In genomic region chr4:122930877-122931276, GRCh38 we compare ENCODE assay signal across 9 cellular contexts. TPM values are rescaled to one million over a fixed set of nuclear protein-coding genes. Genes with fewer than 3 reads are reported as not detected.
DNase-seq lines count a peak whose midpoint lies in the region; TF ChIP-seq lines count a peak whose summit lies in the region.
"Had no signal": no experiment of that assay in that cellular context is flagged by ENCODE, and none has a peak within 500 bp of the region (broad histone marks: within the 10 kb centered on the region; RNA-seq: fewer than 3 reads in every experiment).

No MANE protein-coding gene starts in this region.

- no peak overlapping the region for H3K4me3 Mint-ChIP-seq in chondrocyte (ENCODE audit: unreplicated experiment)
- no peak overlapping the region for H3K4me3 Mint-ChIP-seq in activated naive CD4-positive, alpha-beta T cell treated with anti-CD3 and anti-CD28 coated beads for 36 hours

- DNase-seq in ELR (ENCODE audit: low read depth) (peak; percentile 58), MM.1S (no peak), chondrocyte (ENCODE audit: low spot score) (no peak), H7 (no peak), C1 segment of cervical spinal cord (lab: John Stamatoyannopoulos, UW) (no peak)
- no peak for DNase-seq in activated naive CD4-positive, alpha-beta T cell treated with anti-CD3 and anti-CD28 coated beads for 36 hours
- DNase-seq in effector CD8-positive, alpha-beta T cell (lab: John Stamatoyannopoulos, UW): no peak
- DNase-seq: hypothalamus had no signal

- H3K27ac ChIP-seq in MM.1S (ENCODE audit: low read length) (no peak overlapping the region), neural cell (ENCODE audit: low read length) (no peak overlapping the region)

- H3K9me3 ChIP-seq in MM.1S (replicated peaks; ENCODE audit: insufficient read depth, low read length) (no peaks in the 10 kb centered on the region), neural cell (ENCODE audit: low read length) (no peaks in the 10 kb centered on the region)

- H3K9ac ChIP-seq in MM.1S (ENCODE audit: low read length) (no peak overlapping the region), neural cell (ENCODE audit: low read length) (no peak overlapping the region)

- H3K9me2 ChIP-seq in MM.1S (replicated peaks; ENCODE audit: insufficient read depth, low read length) (no peaks in the 10 kb centered on the region), neural cell (ENCODE audit: insufficient read depth, low read length) (no peaks in the 10 kb centered on the region)

- H3K27me3 ChIP-seq in MM.1S (replicated peaks; ENCODE audit: insufficient read depth, low read length) (no peaks in the 10 kb centered on the region), neural cell (ENCODE audit: insufficient read depth, low read depth, low read length) (no peaks in the 10 kb centered on the region), H7 (ENCODE audit: control insufficient read depth, insufficient read depth, low read length) (no peaks in the 10 kb centered on the region)

- peaks cover 5% of the 10 kb centered on the region for H3K36me3 Mint-ChIP-seq in chondrocyte (ENCODE audit: low read depth)
- peaks cover 26% of the 10 kb centered on the region for H3K36me3 Mint-ChIP-seq in activated naive CD4-positive, alpha-beta T cell treated with anti-CD3 and anti-CD28 coated beads for 36 hours (ENCODE audit: low read depth)

- H3K27ac Mint-ChIP-seq in chondrocyte (ENCODE audit: unreplicated experiment): no peak overlapping the region
- H3K27ac Mint-ChIP-seq in activated naive CD4-positive, alpha-beta T cell treated with anti-CD3 and anti-CD28 coated beads for 36 hours: no peak overlapping the region

- TF ChIP-seq EP300 in neural cell (conservative IDR thresholded peaks at IDR 0.05; ENCODE audit: poor library complexity, severe bottlenecking): no peak

- TF ChIP-seq CTCF in MM.1S (IDR thresholded peaks at IDR 0.05; ENCODE audit: low read length): peak; percentile 54
- TF ChIP-seq CTCF in chondrocyte (IDR thresholded peaks at IDR 0.05): peak; percentile 87
- peak; percentile 66 for TF ChIP-seq CTCF in neural cell (IDR thresholded peaks at IDR 0.05; ENCODE audit: poor library complexity, severe bottlenecking)

- H3K4me1 Mint-ChIP-seq in chondrocyte (ENCODE audit: low read depth): no peaks in the 10 kb centered on the region
- peaks cover 4% of the 10 kb centered on the region for H3K4me1 Mint-ChIP-seq in activated naive CD4-positive, alpha-beta T cell treated with anti-CD3 and anti-CD28 coated beads for 36 hours (ENCODE audit: low read depth)

- no peaks in the 10 kb centered on the region for H4K20me1 ChIP-seq in MM.1S (ENCODE audit: insufficient read depth, low read length)
- no peaks in the 10 kb centered on the region for H4K20me1 ChIP-seq in neural cell (ENCODE audit: insufficient read depth)

- no peak overlapping the region for H3K4me2 ChIP-seq in MM.1S (ENCODE audit: low read depth, low read length)
- no peak overlapping the region for H3K4me2 ChIP-seq in neural cell (ENCODE audit: low read length)

- peaks cover 9% of the 10 kb centered on the region for H3K79me2 ChIP-seq in MM.1S (ENCODE audit: low read length)
- H3K79me2 ChIP-seq in neural cell (replicated peaks; ENCODE audit: insufficient read depth, low read length): peaks cover 11% of the 10 kb centered on the region

- intact Hi-C loops in activated naive CD4-positive, alpha-beta T cell treated with anti-CD3 and anti-CD28 coated beads for 36 hours (cut with micrococcal nuclease): loop anchor here (1.0 to 5.0 kb wide), 4 partner anchors 173 to 1029 kb away; partner anchors contain the start of gene BBS12

- H3K36me3 ChIP-seq in MM.1S (replicated peaks; ENCODE audit: insufficient read depth, low read length) (peaks cover 3% of the 10 kb centered on the region; the same call in 1 of the 2 replicates), neural cell (ENCODE audit: insufficient read depth, low read length) (no peaks in the 10 kb centered on the region), H7 (replicated peaks; ENCODE audit: control insufficient read depth, insufficient read depth, low read length) (peaks cover 15% of the 10 kb centered on the region)

- H2AFZ ChIP-seq in MM.1S (ENCODE audit: low read length) (no peak overlapping the region), neural cell (ENCODE audit: low read depth, low read length) (no peak overlapping the region)

- no peaks in the 10 kb centered on the region for H3F3A ChIP-seq in MM.1S (ENCODE audit: insufficient read depth, low read length)
- H3F3A ChIP-seq in neural cell (ENCODE audit: insufficient read depth, low read length, poor library complexity, severe bottlenecking): no peaks in the 10 kb centered on the region

- TF ChIP-seq RAD21 in neural cell (conservative IDR thresholded peaks at IDR 0.05): peak; percentile 74

- CTCF ChIA-PET in activated naive CD4-positive, alpha-beta T cell treated with anti-CD3 and anti-CD28 coated beads for 36 hours (lab: Charles Lee): interaction anchor here (0.9 to 3.7 kb wide), 9 partner anchors 8 to 355 kb away, joined by 3 to 41 read pairs (median 3); partner anchors contain the start of genes BBS12 and NUDT6

- H3K9me3 Mint-ChIP-seq in chondrocyte (ENCODE audit: low read depth): no peaks in the 10 kb centered on the region
- H3K9me3 Mint-ChIP-seq in activated naive CD4-positive, alpha-beta T cell treated with anti-CD3 and anti-CD28 coated beads for 36 hours: no peaks in the 10 kb centered on the region

- H3K4me3 ChIP-seq in MM.1S (ENCODE audit: low read length) (no peak overlapping the region), neural cell (ENCODE audit: low read length) (no peak overlapping the region), H7 (ENCODE audit: insufficient read depth, low read depth, low read length) (no peak overlapping the region)

- no peaks in the 10 kb centered on the region for H3K4me1 ChIP-seq in MM.1S (ENCODE audit: low read length)

- H3K27me3 Mint-ChIP-seq in chondrocyte (ENCODE audit: low read depth): no peaks in the 10 kb centered on the region
- no peaks in the 10 kb centered on the region for H3K27me3 Mint-ChIP-seq in activated naive CD4-positive, alpha-beta T cell treated with anti-CD3 and anti-CD28 coated beads for 36 hours (ENCODE audit: low read depth)

TF ChIP-seq in neural cell, 6 proteins besides CTCF, POLR2A, EP300 and RAD21:
- TF ChIP-seq EZH2 (IDR thresholded peaks at IDR 0.05; ENCODE audit: borderline replicate concordance, insufficient read depth, low read length, poor library complexity, severe bottlenecking) (no peak), SMC3 (conservative IDR thresholded peaks at IDR 0.05; ENCODE audit: poor library complexity) (peak; percentile 78)

RNA-seq across cellular contexts. Expression of gene NUDT6, which starts 8.5 kb away (rescaled TPM):
- 4.2 to 5.7 TPM (median 4.6 TPM) in 3 replicates for total RNA-seq in chondrocyte
- polyA plus RNA-seq in neural cell: 12.4 and 12.5 TPM in 2 replicates
- 7.1 and 8.8 TPM in 2 replicates for polyA minus RNA-seq in neural cell
- total RNA-seq in activated naive CD4-positive, alpha-beta T cell treated with anti-CD3 and anti-CD28 coated beads for 36 hours: 1 to 10 TPM; 4.8 to 5.1 TPM
- 9.9 and 12.3 TPM in 2 replicates for total RNA-seq in H7 (2014; rRNA removed; shearing (Covaris generic))
